ENCODE assay signal across 2 cellular contexts in the genomic region with DNA sequence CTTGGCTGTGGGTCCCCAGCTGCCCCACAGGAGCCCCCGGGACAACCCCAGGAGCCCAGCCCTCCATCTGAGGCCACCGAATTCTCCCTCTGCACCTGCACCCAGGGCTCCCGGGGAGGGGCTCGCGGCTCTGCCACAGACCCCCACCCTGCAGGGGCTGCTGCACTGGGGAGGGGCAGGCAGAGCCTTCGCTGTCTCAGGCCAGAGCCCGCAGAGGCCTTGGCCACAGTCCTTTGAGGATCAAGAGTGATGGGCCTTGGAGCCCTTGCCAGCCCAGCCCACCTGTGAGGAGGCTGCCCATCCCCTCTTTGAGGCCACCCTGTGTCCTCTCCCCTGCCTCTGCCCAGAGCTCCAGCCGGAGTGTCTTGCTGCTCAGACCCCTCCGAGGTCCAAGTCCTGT.
TF ChIP-seq lines count a peak whose summit lies in the region.

No MANE protein-coding gene starts in this region.

TF ChIP-seq in GM23338, 12 proteins besides CTCF, POLR2A, EP300 and RAD21 (continues in another document):
- TF ChIP-seq CREB1 (CRISPR knock-in tag; IDR thresholded peaks at IDR 0.05; ENCODE audit: low read depth) (no peak), POLR2AphosphoS5 (IDR thresholded peaks at IDR 0.05; ENCODE audit: low read depth) (no peak), EZH2phosphoT487 (IDR thresholded peaks at IDR 0.05; ENCODE audit: unreplicated experiment) (no peak), STAT1 (IDR thresholded peaks at IDR 0.05; ENCODE audit: unreplicated experiment) (no peak), ZNF114 (CRISPR knock-in tag; IDR thresholded peaks at IDR 0.05) (no peak), JUNB (IDR thresholded peaks at IDR 0.05; ENCODE audit: unreplicated experiment) (no peak), ZNF331 (CRISPR knock-in tag; IDR thresholded peaks at IDR 0.05; ENCODE audit: low read depth) (no peak), NANOG (IDR thresholded peaks at IDR 0.05; ENCODE audit: borderline replicate concordance) (no peak), EZH2 (IDR thresholded peaks at IDR 0.05; ENCODE audit: low read depth, unreplicated experiment) (no peak), REST (IDR thresholded peaks at IDR 0.05; ENCODE audit: unreplicated experiment) (no peak)
- TF ChIP-seq, protein P1, sequence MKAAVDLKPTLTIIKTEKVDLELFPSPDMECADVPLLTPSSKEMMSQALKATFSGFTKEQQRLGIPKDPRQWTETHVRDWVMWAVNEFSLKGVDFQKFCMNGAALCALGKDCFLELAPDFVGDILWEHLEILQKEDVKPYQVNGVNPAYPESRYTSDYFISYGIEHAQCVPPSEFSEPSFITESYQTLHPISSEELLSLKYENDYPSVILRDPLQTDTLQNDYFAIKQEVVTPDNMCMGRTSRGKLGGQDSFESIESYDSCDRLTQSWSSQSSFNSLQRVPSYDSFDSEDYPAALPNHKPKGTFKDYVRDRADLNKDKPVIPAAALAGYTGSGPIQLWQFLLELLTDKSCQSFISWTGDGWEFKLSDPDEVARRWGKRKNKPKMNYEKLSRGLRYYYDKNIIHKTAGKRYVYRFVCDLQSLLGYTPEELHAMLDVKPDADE (IDR thresholded peaks at IDR 0.05): no peak

TF ChIP-seq in WTC11, 78 proteins besides CTCF, POLR2A, EP300 and RAD21:
- TF ChIP-seq TEAD4 (CRISPR knock-in tag; IDR thresholded peaks at IDR 0.05): no peak
- TF ChIP-seq E2F4 (CRISPR knock-in tag; IDR thresholded peaks at IDR 0.05; ENCODE audit: borderline replicate concordance, low read depth): no peak
- TF ChIP-seq NR1H2 (CRISPR knock-in tag; IDR thresholded peaks at IDR 0.05): no peak
- TF ChIP-seq PREB (CRISPR knock-in tag; IDR thresholded peaks at IDR 0.05; ENCODE audit: borderline replicate concordance): no peak
